ENCODE assay signal across 1 cellular context in genomic region chr3:197428117-197428761, GRCh38.
A peak's percentile ranks its signal among the peaks of the same experiment; 100 is the strongest.
TF ChIP-seq lines count a peak whose summit lies in the region.

No MANE protein-coding gene starts in this region.

TF ChIP-seq in K562, 482 proteins besides CTCF, POLR2A, EP300 and RAD21 (continued from another document):
- TF ChIP-seq PRDM10 (IDR thresholded peaks at IDR 0.05; ENCODE audit: partially characterized antibody) (no peak), MCM7 (IDR thresholded peaks at IDR 0.05) (no peak), NCOA4 (IDR thresholded peaks at IDR 0.05; ENCODE audit: partially characterized antibody) (no peak), FOS (IDR thresholded peaks at IDR 0.05; ENCODE audit: extremely low read depth, insufficient read length) (no peak), ZBTB33 (CRISPR knock-in tag; IDR thresholded peaks at IDR 0.05) (no peak), MTF1 (CRISPR knock-in tag; IDR thresholded peaks at IDR 0.05; ENCODE audit: borderline replicate concordance) (no peak), PREB (CRISPR knock-in tag; IDR thresholded peaks at IDR 0.05) (no peak), RNF219 (CRISPR knock-in tag; IDR thresholded peaks at IDR 0.05) (no peak), ZBTB8A (IDR thresholded peaks at IDR 0.05; ENCODE audit: partially characterized antibody) (no peak), ZNF124 (CRISPR knock-in tag; IDR thresholded peaks at IDR 0.05) (no peak), SMARCB1 (IDR thresholded peaks at IDR 0.05; ENCODE audit: insufficient read length, low read depth) (no peak), SP1 (CRISPR knock-in tag; IDR thresholded peaks at IDR 0.05) (0 out of 2 replicates have a peak, but pooled peaks have one; percentile 41), NR1H2 (CRISPR knock-in tag; IDR thresholded peaks at IDR 0.05) (no peak), USF2 (CRISPR knock-in tag; IDR thresholded peaks at IDR 0.05) (0 out of 2 replicates have a peak, but pooled peaks have one; percentile 17), JUNB (CRISPR knock-in tag; conservative IDR thresholded peaks at IDR 0.05) (no peak)
